Comparison of ENCODE assay signal across 8 cellular contexts in genomic region chr9:99221266-99221622, GRCh38. TPM values are rescaled to one million over a fixed set of nuclear protein-coding genes. Genes with fewer than 3 reads are reported as not detected.
A peak's percentile ranks its signal among the peaks of the same experiment; 100 is the strongest.
DNase-seq lines count a peak whose midpoint lies in the region; ATAC-seq and TF ChIP-seq lines count a peak whose summit lies in the region.

No MANE protein-coding gene starts in this region.

- H2BK120ac ChIP-seq in trophoblast cell (ENCODE audit: insufficient read depth, low read length, poor library complexity) = peak overlapping the region; percentile 9

- H3K14ac ChIP-seq in trophoblast cell (ENCODE audit: low read length) = peak overlapping the region; percentile 72

- H3K9me3 ChIP-seq in OCI-LY1 (ENCODE audit: low read length) = no peaks in the 10 kb centered on the region
- H3K9me3 ChIP-seq in trophoblast cell (ENCODE audit: insufficient read depth, low read depth, low read length) = no peaks in the 10 kb centered on the region

- H3K4me1 ChIP-seq in OCI-LY1 (ENCODE audit: insufficient read depth, low read length, severe bottlenecking) = peaks cover 47% of the 10 kb centered on the region
- H3K4me1 ChIP-seq in trophoblast cell (ENCODE audit: control insufficient read depth in 1 of 2, insufficient read depth in 2 of 2, low read length in 2 of 2) = no peaks in the 10 kb centered on the region

- H4K12ac ChIP-seq in trophoblast cell (ENCODE audit: low read depth, low read length) = peak overlapping the region; percentile 63

- peak overlapping the region; percentile 84 for H4K8ac ChIP-seq in trophoblast cell (ENCODE audit: low read depth, low read length)

- H3K9ac ChIP-seq in OCI-LY1 (ENCODE audit: low read length) (peak overlapping the region; percentile 92), trophoblast cell (ENCODE audit: low read length) (peak overlapping the region; percentile 98)

- peak overlapping the region; percentile 28 for H3K4ac ChIP-seq in trophoblast cell (ENCODE audit: low read depth, low read length)

- DNase-seq in epithelial cell of prostate (ENCODE audit: low read depth, low spot score) = no peak
- DNase-seq in trophoblast cell = no peak
- DNase-seq in GDM1 (lab: John Stamatoyannopoulos, UW) = no peak
- DNase-seq in DMS79 (lab: John Stamatoyannopoulos, UW) = no peak
- DNase-seq in NCI-H1092 (lab: John Stamatoyannopoulos, UW) = no peak

- H2BK5ac ChIP-seq in trophoblast cell (ENCODE audit: low read depth, low read length, poor library complexity) = no peak overlapping the region

- H3K36me3 ChIP-seq in OCI-LY1 (ENCODE audit: insufficient read depth, low read length) = peaks cover 62% of the 10 kb centered on the region
- H3K36me3 ChIP-seq in trophoblast cell (ENCODE audit: control insufficient read depth in 1 of 2, insufficient read depth in 2 of 2, low read length in 2 of 2) = peaks cover 6 to 15% of the 10 kb centered on the region in 2 experiments

- H3K27me3 ChIP-seq in OCI-LY1 (ENCODE audit: insufficient read depth, low read length) = no peaks in the 10 kb centered on the region
- no peaks in the 10 kb centered on the region for H3K27me3 ChIP-seq in trophoblast cell (ENCODE audit: insufficient read depth, low read length)

- H2AFZ ChIP-seq in OCI-LY1 (ENCODE audit: low read length) = no peak overlapping the region
- H2AFZ ChIP-seq in trophoblast cell (ENCODE audit: insufficient read depth, low read length, poor library complexity) = peak overlapping the region; percentile 63

- ATAC-seq in GM21367 (IDR thresholded peaks at IDR 0.05; ENCODE audit: unreplicated experiment) = peak; percentile 25
- ATAC-seq in GM21381 (IDR thresholded peaks at IDR 0.05; ENCODE audit: unreplicated experiment) = no peak

- H3K27ac ChIP-seq in OCI-LY1 (ENCODE audit: low read depth, low read length, poor library complexity, severe bottlenecking) (no peak overlapping the region), epithelial cell of prostate (peak overlapping the region; percentile 86), trophoblast cell (ENCODE audit: low read depth, low read length) (peak overlapping the region; percentile 35)

- peak overlapping the region; percentile 44 for H3K18ac ChIP-seq in trophoblast cell (ENCODE audit: low read length)

- peak overlapping the region; percentile 85 for H3K4me3 ChIP-seq in OCI-LY1 (ENCODE audit: low read depth, low read length, poor library complexity, severe bottlenecking)
- H3K4me3 ChIP-seq in trophoblast cell (ENCODE audit: low read depth, low read length) = peak overlapping the region; percentile 100

- TF ChIP-seq CTCF in OCI-LY1 (IDR thresholded peaks at IDR 0.05; ENCODE audit: low read length) = no peak

- no CpG with 5 or more reads among the region's 26 CpGs for WGBS in trophoblast cell (ENCODE audit: extremely low coverage, insufficient coverage, insufficient read length)

- peaks cover 12% of the 10 kb centered on the region for H3K79me1 ChIP-seq in trophoblast cell (ENCODE audit: low read length)

- no peaks in the 10 kb centered on the region for H3F3A ChIP-seq in OCI-LY1 (ENCODE audit: insufficient read depth, low read length)

- no peak overlapping the region for H2AK5ac ChIP-seq in trophoblast cell (ENCODE audit: low read length)

- no peaks in the 10 kb centered on the region for H4K20me1 ChIP-seq in OCI-LY1 (ENCODE audit: insufficient read depth, low read length)

- H2BK12ac ChIP-seq in trophoblast cell (ENCODE audit: low read length) = no peak overlapping the region

- H3K4me2 ChIP-seq in OCI-LY1 (ENCODE audit: low read length) = peak overlapping the region; percentile 95
- peak overlapping the region; percentile 92 for H3K4me2 ChIP-seq in trophoblast cell (ENCODE audit: low read length)

- no peak overlapping the region for H3K23ac ChIP-seq in trophoblast cell (ENCODE audit: low read length)

- peaks cover 63% of the 10 kb centered on the region for H3K79me2 ChIP-seq in OCI-LY1 (ENCODE audit: insufficient read depth, low read length)
- peaks cover 15% of the 10 kb centered on the region for H3K79me2 ChIP-seq in trophoblast cell (ENCODE audit: control insufficient read depth, insufficient read depth, low read length, poor library complexity)

- peak overlapping the region; percentile 78 for H4K91ac ChIP-seq in trophoblast cell (ENCODE audit: low read depth, low read length)

- H3K9me2 ChIP-seq in OCI-LY1 (ENCODE audit: low read depth, low read length) = no peaks in the 10 kb centered on the region

RNA-seq across cellular contexts. Expression of gene ALG2, which starts 0.5 kb away (rescaled TPM):
- 69.4 and 72.3 TPM in 2 replicates for polyA plus RNA-seq in trophoblast cell (2013)

RNA-seq across cellular contexts. Expression of gene SEC61B, which starts 0.8 kb away (rescaled TPM):
- 776 and 817 TPM in 2 replicates for polyA plus RNA-seq in trophoblast cell (2013)
